Comparison of ENCODE assay signal across 11 cellular contexts in the genomic region with DNA sequence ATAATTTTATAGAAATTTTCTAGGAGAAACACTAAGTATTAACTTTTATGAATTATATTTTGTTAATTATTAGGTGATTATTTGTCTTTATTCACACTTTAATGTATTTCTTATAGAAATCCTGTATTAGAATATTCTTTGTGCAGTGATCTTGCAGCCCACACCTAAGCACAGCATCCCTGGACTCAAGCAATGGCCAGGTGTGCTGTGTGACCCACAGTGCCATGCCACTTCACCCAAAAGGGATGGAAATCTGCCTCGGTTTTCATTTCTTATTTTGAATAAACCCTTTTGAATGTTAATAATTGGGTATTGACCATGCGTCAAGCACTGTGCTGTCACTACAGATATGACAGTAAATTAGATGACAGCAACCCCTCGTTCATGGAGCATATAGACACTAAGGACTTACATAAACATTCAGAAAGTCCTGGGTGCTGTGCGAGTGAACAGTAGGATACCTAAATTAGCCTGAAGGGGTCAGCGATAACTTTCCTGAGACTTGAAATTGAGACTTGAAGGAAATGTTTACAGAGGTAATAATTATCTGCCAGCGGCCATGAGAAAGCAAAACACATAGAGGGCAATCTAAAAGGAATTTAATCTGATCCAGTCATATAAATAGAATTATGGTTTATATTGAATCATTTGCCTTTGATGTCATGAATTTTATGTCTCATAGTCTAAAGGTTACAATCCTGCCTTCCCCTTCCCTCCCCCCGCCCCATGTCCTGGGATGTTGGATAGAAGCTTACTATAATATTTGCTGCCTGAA. TPM values are rescaled to one million over a fixed set of nuclear protein-coding genes. Genes with fewer than 3 reads are reported as not detected.
DNase-seq lines count a peak whose midpoint lies in the region; ATAC-seq and TF ChIP-seq lines count a peak whose summit lies in the region.
"Had no signal": no experiment of that assay in that cellular context is flagged by ENCODE, and none has a peak within 500 bp of the region (broad histone marks: within the 10 kb centered on the region; RNA-seq: fewer than 3 reads in every experiment).

No MANE protein-coding gene starts in this region.

- H3K27ac ChIP-seq in PC-3 (ENCODE audit: low read length) (peak overlapping the region; percentile 95), upper lobe of left lung (peak overlapping the region in 3 of 4 donors; percentile 11 to 67 (median 47))
- H3K27ac ChIP-seq: C4-2B had no signal

- intact Hi-C loops in PC-3 (cut with micrococcal nuclease) = loop anchor here (1.0 to 5.0 kb wide), 10 partner anchors 26 to 1012 kb away; a partner anchor contains a TSS

- no peak for TF ChIP-seq EP300 in upper lobe of left lung (IDR thresholded peaks at IDR 0.05)

- H3K9ac ChIP-seq in PC-3 (ENCODE audit: low read length) = peak overlapping the region; percentile 82

- BruUV-seq in PC-3 (replicated peaks; lab: Mats Ljungman, UMichigan) = TSS peak; percentile 23

- H2AFZ ChIP-seq in PC-3 (ENCODE audit: low read length) = peak overlapping the region; percentile 61

- TF ChIP-seq CTCF in PC-3 (conservative IDR thresholded peaks at IDR 0.05; ENCODE audit: low read depth, low read length) (peak; percentile 78), upper lobe of left lung (IDR thresholded peaks at IDR 0.05) (peak in 2 of 6 experiments; percentile 11 to 14)

- H3K27me3 ChIP-seq in PC-3 (ENCODE audit: low read length) (no peaks in the 10 kb centered on the region), upper lobe of left lung (no peaks in the 10 kb centered on the region)
- H3K27me3 ChIP-seq: Peyer's patch had no signal

- no peaks in the 10 kb centered on the region for H3K9me2 ChIP-seq in PC-3 (replicated peaks; ENCODE audit: low read length)

- no peak for TF ChIP-seq POLR2A in upper lobe of left lung (IDR thresholded peaks at IDR 0.05)

- H4K20me1 ChIP-seq in PC-3 (ENCODE audit: low read length) = no peaks in the 10 kb centered on the region

- H3K4me2 ChIP-seq in PC-3 (ENCODE audit: low read length) = peak overlapping the region; percentile 69

- no peaks in the 10 kb centered on the region for H3F3A ChIP-seq in PC-3 (ENCODE audit: low read length, unreplicated experiment)

- H3K4me3 ChIP-seq in PC-3 (ENCODE audit: low read length) (peak overlapping the region; percentile 35; the same call in 1 of the 2 replicates), upper lobe of left lung (no peak overlapping the region)
- H3K4me3 ChIP-seq: HAP-1 had no signal

- H3K9me3 ChIP-seq in PC-3 (ENCODE audit: low read length) (no peaks in the 10 kb centered on the region), upper lobe of left lung (no peaks in the 10 kb centered on the region)
- H3K9me3 ChIP-seq: HAP-1, Peyer's patch had no signal

- CTCF ChIA-PET in PC-3 (lab: Charles Lee) = interaction anchor here (0.6 to 1.7 kb wide), 20 partner anchors 15 to 1478 kb away, joined by 3 to 37 read pairs (median 4); a partner anchor contains a TSS

- H3K36me3 ChIP-seq in PC-3 (ENCODE audit: low read depth, low read length) = no peaks in the 10 kb centered on the region
- peaks cover 0 to 21% (median 1%) of the 10 kb centered on the region in 4 donors for H3K36me3 ChIP-seq in upper lobe of left lung
- H3K36me3 ChIP-seq: HAP-1 had no signal

- no peaks in the 10 kb centered on the region for H3K79me2 ChIP-seq in PC-3 (ENCODE audit: low read length)

- DNase-seq in SIG-M5 treated with dmso at 0.1 percent for 504 hours (lab: John Stamatoyannopoulos, UW; ENCODE audit: unreplicated experiment) (peak; percentile 54), SIG-M5 (lab: John Stamatoyannopoulos, UW) (no peak), PC-3 (peak; percentile 95), fibroblast of peridontal ligament (ENCODE audit: extremely low read depth) (peak; percentile 78), upper lobe of left lung (no peak), T-helper 9 cell (no peak)

- POLR2A ChIA-PET in PC-3 (lab: Charles Lee; ENCODE audit: unreplicated experiment) = no interaction called here

- H3K4me1 ChIP-seq in PC-3 (ENCODE audit: insufficient read depth, low read length) = peaks cover 41% of the 10 kb centered on the region
- H3K4me1 ChIP-seq in upper lobe of left lung = peaks cover 10 to 48% (median 40%) of the 10 kb centered on the region in 4 donors
- H3K4me1 ChIP-seq: HAP-1 had no signal

- WGBS in upper lobe of left lung, 2 donors = 50 to 56% methylated on average over 7 of the region's 7 CpGs

- ATAC-seq in PC-3 (peak; percentile 89), upper lobe of left lung (ENCODE audit: low FRiP score in 2 of 2) (no peak), GM18873 (IDR thresholded peaks at IDR 0.05; ENCODE audit: low FRiP score, unreplicated experiment) (no peak), HG02870 (IDR thresholded peaks at IDR 0.05; ENCODE audit: unreplicated experiment) (no peak)

RNA-seq across cellular contexts. Expression of a gene that starts 52.7 kb away (rescaled TPM):
- total RNA-seq in PC-3 (2014; rRNA removed) = not detected in 2 replicates
- total RNA-seq in upper lobe of left lung = 100 to 1,000 TPM in 2 of 6 donors, 10 to 100 TPM in 4; 30.4 to 118 (median 77.4) TPM

RNA-seq across cellular contexts. Expression of a gene that starts 53.5 kb away (rescaled TPM):
- 15.0 and 16.0 TPM in 2 replicates for total RNA-seq in PC-3 (2014; rRNA removed)
- 100 to 1,000 TPM in 5 of 6 donors, 10 to 100 TPM in 1; 92.3 to 293 (median 243) TPM for total RNA-seq in upper lobe of left lung

Comparison
In these comparisons a context has a peak if more than half of its experiments do, and no peak if none do; other contexts are left out.
1. DNase-seq: peak in SIG-M5 treated with dmso at 0.1 percent for 504 hours (single experiment), PC-3 (single experiment) and fibroblast of peridontal ligament (single experiment); none in SIG-M5 (single experiment), upper lobe of left lung (0 of 2) and T-helper 9 cell (single experiment).
2. RNA of a gene that starts 52.7 kb away (total RNA-seq): 30.4 to 118 TPM in upper lobe of left lung; not detected in PC-3; every median in the first group is over 10 times any median in the second.